15 cellular contexts compared by ENCODE assay signal in the genomic region with DNA sequence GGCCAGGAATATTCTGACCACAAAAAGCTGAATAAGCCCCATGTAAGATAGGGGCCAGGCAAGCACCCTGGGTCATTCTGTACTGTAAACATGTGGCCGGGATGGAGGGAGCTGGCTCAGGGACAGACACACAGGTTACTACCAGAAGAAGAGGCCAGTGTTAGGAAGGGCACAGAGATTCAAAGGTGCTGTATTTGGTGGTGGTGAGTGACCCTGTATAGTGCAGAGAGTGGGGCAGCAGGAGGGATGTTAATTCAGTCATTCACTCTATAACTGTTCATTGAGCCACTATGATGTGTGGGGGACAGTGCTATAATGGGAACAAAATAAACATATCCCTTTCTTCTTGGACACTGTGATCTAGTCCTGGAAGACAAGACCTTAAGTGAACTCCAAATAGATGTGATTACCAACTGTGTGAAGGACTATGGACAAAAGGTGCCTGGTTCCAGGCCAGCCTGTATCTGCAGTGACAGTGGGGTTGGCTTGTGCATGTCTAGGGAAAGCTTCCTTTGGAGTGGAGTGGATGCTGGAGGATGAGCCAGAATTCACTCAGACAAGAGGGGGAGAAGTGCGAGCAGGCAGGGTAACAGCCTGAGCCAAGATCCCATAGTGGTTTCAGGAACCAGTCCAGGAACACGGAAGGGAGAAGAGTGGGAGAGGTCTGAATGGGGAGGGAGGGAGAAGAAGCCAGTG. TPM values are rescaled to one million over a fixed set of nuclear protein-coding genes. Genes with fewer than 3 reads are reported as not detected.
DNase-seq lines count a peak whose midpoint lies in the region; ATAC-seq and TF ChIP-seq lines count a peak whose summit lies in the region.
"Had no signal": no experiment of that assay in that cellular context is flagged by ENCODE, and none has a peak within 500 bp of the region (broad histone marks: within the 10 kb centered on the region; RNA-seq: fewer than 3 reads in every experiment).

No MANE protein-coding gene starts in this region.

- H3K14ac ChIP-seq in neuronal stem cell (ENCODE audit: low read length) = no peak overlapping the region

- no peak overlapping the region for H3K4ac ChIP-seq in neuronal stem cell (ENCODE audit: low read length)

- no peaks in the 10 kb centered on the region for H3K27me3 Mint-ChIP-seq in MCF 10A (ENCODE audit: insufficient read depth, unreplicated experiment)

- H2BK120ac ChIP-seq in neuronal stem cell (ENCODE audit: low read depth, low read length) = no peak overlapping the region

- H3K4me1 Mint-ChIP-seq in MCF 10A (ENCODE audit: insufficient read depth, unreplicated experiment) = peaks cover 20% of the 10 kb centered on the region
- H3K4me1 Mint-ChIP-seq: GM23338 had no signal

- no peaks in the 10 kb centered on the region for H3K9me3 Mint-ChIP-seq in MCF 10A (ENCODE audit: unreplicated experiment)
- H3K9me3 Mint-ChIP-seq: GM23338 had no signal

- H3K4me1 ChIP-seq in mammary epithelial cell (ENCODE audit: insufficient read depth, low read length) (no peaks in the 10 kb centered on the region), left lung (no peaks in the 10 kb centered on the region), upper lobe of left lung (no peaks in the 10 kb centered on the region), neuronal stem cell (ENCODE audit: control insufficient read depth in 2 of 2, insufficient read depth in 1 of 2, low read depth in 1 of 2, low read length in 2 of 2) (no peaks in the 10 kb centered on the region)

- no peak overlapping the region for H4K91ac ChIP-seq in neuronal stem cell (ENCODE audit: low read depth, low read length, poor library complexity)

- H3K18ac ChIP-seq in neuronal stem cell (ENCODE audit: low read length) = no peak overlapping the region

- H3K9me3 ChIP-seq in mammary epithelial cell (replicated peaks; ENCODE audit: insufficient read depth, low read length) (no peaks in the 10 kb centered on the region), left lung (no peaks in the 10 kb centered on the region), upper lobe of left lung (no peaks in the 10 kb centered on the region), neuronal stem cell (replicated peaks in 1 of 2; ENCODE audit: control insufficient read depth in 2 of 2, insufficient read depth in 1 of 2, low read depth in 1 of 2, low read length in 2 of 2) (no peaks in the 10 kb centered on the region)

- 23% methylated on average over 2 of the region's 3 CpGs for WGBS in mammary epithelial cell (ENCODE audit: low coverage, missing lambda C conversion rate)
- WGBS in upper lobe of left lung, 2 donors = 48 to 51% methylated on average over 3 of the region's 3 CpGs
- no CpG with 5 or more reads among the region's 3 CpGs for WGBS in neuronal stem cell (ENCODE audit: extremely low coverage in 2 of 2, insufficient read length in 2 of 2, insufficient replicate concordance in 1 of 2), 2 donors

- H2AFZ ChIP-seq in mammary epithelial cell (ENCODE audit: low read depth, low read length) = no peak overlapping the region
- no peak overlapping the region for H2AFZ ChIP-seq in neuronal stem cell (ENCODE audit: low read length)
- H2AFZ ChIP-seq: GM23338 had no signal

- peaks cover 77% of the 10 kb centered on the region for H3K36me3 Mint-ChIP-seq in MCF 10A (ENCODE audit: insufficient read depth, unreplicated experiment)

- H3K4me2 ChIP-seq in mammary epithelial cell (ENCODE audit: insufficient read depth, low read depth, low read length) (no peak overlapping the region), neuronal stem cell (ENCODE audit: insufficient read depth, low read length, poor library complexity, severe bottlenecking) (no peak overlapping the region)
- H3K4me2 ChIP-seq: GM23338 had no signal

- peak overlapping the region; percentile 42 for H3K27ac Mint-ChIP-seq in MCF 10A (ENCODE audit: low read depth, unreplicated experiment)
- H3K27ac Mint-ChIP-seq: GM23338 had no signal

- H3K79me2 ChIP-seq in mammary epithelial cell (ENCODE audit: insufficient read depth, low read length) = peaks cover 7% of the 10 kb centered on the region

- H4K20me1 ChIP-seq in mammary epithelial cell (ENCODE audit: insufficient read depth, low read length) = no peaks in the 10 kb centered on the region

- BruUV-seq in MCF 10A (replicated peaks; lab: Mats Ljungman, UMichigan) (no TSS peak), mammary epithelial cell (replicated peaks; lab: Mats Ljungman, UMichigan) (no TSS peak)

- no peak for TF ChIP-seq CTCF in MCF 10A (IDR thresholded peaks at IDR 0.05; ENCODE audit: unreplicated experiment)
- TF ChIP-seq CTCF in mammary epithelial cell (conservative IDR thresholded peaks at IDR 0.05 in 1 of 2, IDR thresholded peaks at IDR 0.05 in 1 of 2; ENCODE audit: extremely low read depth in 1 of 2, insufficient read depth in 1 of 2, low read depth in 1 of 2, low read length in 2 of 2) = no peak
- TF ChIP-seq CTCF in fibroblast of pulmonary artery (IDR thresholded peaks at IDR 0.05; ENCODE audit: low read length, missing control alignments) = no peak
- TF ChIP-seq CTCF in left lung (IDR thresholded peaks at IDR 0.05) = no peak
- TF ChIP-seq CTCF in upper lobe of left lung (IDR thresholded peaks at IDR 0.05) = no peak

- H4K8ac ChIP-seq in neuronal stem cell (ENCODE audit: low read depth, low read length) = no peak overlapping the region

- in situ Hi-C loops in mammary epithelial cell (cut with MboI; ENCODE audit: low sequenced_read_pairs in 2 of 2) = no loop called here

- no peak overlapping the region for H3K23ac ChIP-seq in neuronal stem cell (ENCODE audit: low read depth, low read length, poor library complexity)

- CTCF ChIA-PET in MCF 10A (lab: Yijun Ruan, JAX) = no interaction called here
- CTCF ChIA-PET in mammary epithelial cell (lab: Charles Lee; ENCODE audit: low non-redundant PET) = no interaction called here

- no peak overlapping the region for H2BK5ac ChIP-seq in neuronal stem cell (ENCODE audit: low read length)

- POLR2A ChIA-PET in MCF 10A (lab: Yijun Ruan, JAX) = interaction anchor here (0.6 to 1.3 kb wide), 3 partner anchors 8 to 66 kb away, joined by 3 to 5 read pairs (median 3); partner anchors contain the start of genes ELP2 and MOCOS

- H3K9ac ChIP-seq in mammary epithelial cell (ENCODE audit: insufficient read depth, low read length) (no peak overlapping the region), neuronal stem cell (ENCODE audit: low read depth, low read length, poor library complexity) (no peak overlapping the region)

- H2BK15ac ChIP-seq in neuronal stem cell (ENCODE audit: low read length) = no peak overlapping the region

- peaks cover 1% of the 10 kb centered on the region for H3K79me1 ChIP-seq in neuronal stem cell (ENCODE audit: low read depth, low read length)

- H3K4me3 Mint-ChIP-seq in MCF 10A (ENCODE audit: unreplicated experiment) = no peak overlapping the region
- H3K4me3 Mint-ChIP-seq: GM23338 had no signal

- ATAC-seq in left lung (peak; percentile 58), upper lobe of left lung (ENCODE audit: low FRiP score in 2 of 2) (peak; percentile 16 to 31)
- ATAC-seq: GM23338, Panc1 had no signal

- H3K27ac ChIP-seq in mammary epithelial cell (ENCODE audit: insufficient read depth, low read depth, low read length) (no peak overlapping the region), left lung (no peak overlapping the region), upper lobe of left lung (no peak overlapping the region), neuronal stem cell (replicated peaks; ENCODE audit: low read length) (no peak overlapping the region)

- H2AK5ac ChIP-seq in neuronal stem cell (ENCODE audit: low read depth, low read length) = no peak overlapping the region

- H3K27me3 ChIP-seq in mammary epithelial cell (ENCODE audit: insufficient read depth, low read length) (no peaks in the 10 kb centered on the region), left lung (no peaks in the 10 kb centered on the region), upper lobe of left lung (no peaks in the 10 kb centered on the region), neuronal stem cell (ENCODE audit: control insufficient read depth in 3 of 3, insufficient read depth in 3 of 3, low read depth in 1 of 3, low read length in 3 of 3) (peaks cover 0 to 3% (median 0%) of the 10 kb centered on the region in 3 experiments)

- TF ChIP-seq POLR2A in upper lobe of left lung (IDR thresholded peaks at IDR 0.05) = no peak

- no peak overlapping the region for H2BK12ac ChIP-seq in neuronal stem cell (ENCODE audit: low read length)

- intact Hi-C loops in MCF 10A (cut with micrococcal nuclease) (no loop called here), mammary epithelial cell (cut with micrococcal nuclease) (no loop called here), left lung (cut with DNase I) (no loop called here)

- no peak for TF ChIP-seq EP300 in upper lobe of left lung (IDR thresholded peaks at IDR 0.05)

- H3K36me3 ChIP-seq in mammary epithelial cell (ENCODE audit: insufficient read depth, low read length) (no peaks in the 10 kb centered on the region), left lung (no peaks in the 10 kb centered on the region), upper lobe of left lung (no peaks in the 10 kb centered on the region), neuronal stem cell (replicated peaks in 1 of 2; ENCODE audit: control insufficient read depth in 2 of 2, insufficient read depth in 2 of 2, low read length in 2 of 2) (no peaks in the 10 kb centered on the region)

- H3K4me3 ChIP-seq in mammary epithelial cell (replicated peaks in 1 of 3; ENCODE audit: insufficient read depth in 1 of 3, low read depth in 2 of 3, low read length in 3 of 3) = no peak overlapping the region
- no peak overlapping the region for H3K4me3 ChIP-seq in fibroblast of pulmonary artery (replicated peaks; ENCODE audit: low read depth, low read length)
- no peak overlapping the region for H3K4me3 ChIP-seq in left lung
- no peak overlapping the region for H3K4me3 ChIP-seq in upper lobe of left lung
- no peak overlapping the region for H3K4me3 ChIP-seq in neuronal stem cell (ENCODE audit: low read length in 2 of 2)
- H3K4me3 ChIP-seq: GM23338 had no signal

- no peak for DNase-seq in MCF 10A (ENCODE audit: unreplicated experiment)
- no peak for DNase-seq in mammary epithelial cell
- DNase-seq in fibroblast of pulmonary artery (ENCODE audit: low read depth) = peak; percentile 40
- no peak for DNase-seq in left lung
- DNase-seq in upper lobe of left lung = no peak
- no peak for DNase-seq in neuronal stem cell (ENCODE audit: low spot score)
- DNase-seq in AG08395 (ENCODE audit: low spot score) = no peak
- DNase-seq in activated CD4-positive, alpha-beta T cell treated with anti-CD3 and anti-CD28 coated beads, Interleukin-2, amount 50 U/mL, for 48 hours = no peak
- DNase-seq: MM.1S, NCI-H1105 treated with DMSO at 0.1 percent for 48 hours, NCI-H187, NCI-H774, SHP77 had no signal

- dilution Hi-C loops in mammary epithelial cell (cut with HindIII; ENCODE audit: low sequenced_read_pairs) = no loop called here

RNA-seq across cellular contexts. Expression of gene MOCOS, which starts 8.3 kb away (rescaled TPM):
- total RNA-seq in MCF 10A (2022) = 69.1 and 81.1 TPM in 2 replicates
- total RNA-seq in mammary epithelial cell = 10 to 100 TPM in 1 of 2 donors, 1 to 10 TPM in 1; 7.5 to 17.3 TPM
- 5.8 TPM for polyA plus RNA-seq in mammary epithelial cell
- polyA minus RNA-seq in mammary epithelial cell = 13.2 TPM
- 1 to 10 TPM; 5.1 to 5.5 TPM for total RNA-seq in left lung
- 1 to 10 TPM; 1.9 to 4.7 (median 3.8) TPM for total RNA-seq in upper lobe of left lung
- polyA plus RNA-seq in neuronal stem cell (2013, experiment 1 of 2) = 0.03 TPM
- 0.03 TPM for polyA plus RNA-seq in neuronal stem cell (2013, experiment 2 of 2)
